In the genomic region with DNA sequence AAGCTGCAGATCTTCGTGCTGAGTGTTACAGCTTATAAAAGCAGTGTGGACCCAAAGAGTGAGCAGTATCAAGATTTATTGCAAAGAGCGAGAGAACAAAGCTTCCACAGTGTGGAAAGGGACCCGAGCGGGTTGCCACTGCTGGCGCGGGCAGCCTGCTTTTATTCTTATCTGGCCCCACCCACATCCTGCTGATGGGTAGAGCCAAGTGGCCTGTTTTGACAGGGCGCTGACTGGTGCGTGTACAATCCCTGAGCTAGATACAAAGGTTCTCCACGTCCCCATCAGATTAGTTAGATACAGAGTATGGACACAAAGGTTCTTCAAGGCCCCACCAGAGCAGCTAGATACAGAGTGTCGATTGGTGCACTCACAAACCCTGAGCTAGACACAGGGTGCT, we compare ENCODE assay signal across 8 cellular contexts. TPM values are rescaled to one million over a fixed set of nuclear protein-coding genes. Genes with fewer than 3 reads are reported as not detected.
DNase-seq lines count a peak whose midpoint lies in the region; ATAC-seq lines count a peak whose summit lies in the region.
"Not testable (repeated sequence)": the region's sequence is repeated elsewhere in the genome, so short reads cannot be mapped to it uniquely, and the experiment has no call there.

No MANE protein-coding gene starts in this region.

- CTCF ChIA-PET in activated CD4-positive, alpha-beta T cell treated with anti-CD3 and anti-CD28 coated beads for 36 hours (lab: Charles Lee): interaction anchor here (0.7 kb wide), 1 partner anchor 37 kb away, joined by 3 read pairs; no protein-coding TSS in a partner anchor
- CTCF ChIA-PET in naive thymus-derived CD4-positive, alpha-beta T cell (lab: Charles Lee): not testable (repeated sequence)

- not testable (repeated sequence) for H3K27me3 Mint-ChIP-seq in CD4-positive, CD25-positive, alpha-beta regulatory T cell; activated CD4-positive, alpha-beta T cell treated with anti-CD3 and anti-CD28 coated beads for 36 hours; activated T-cell treated with anti-CD3 and anti-CD28 coated beads, Interleukin-2, amount 50 U/mL, for 24 hours; activated naive CD8-positive, alpha-beta T cell; naive thymus-derived CD4-positive, alpha-beta T cell
- H3K27me3 Mint-ChIP-seq in stimulated activated memory B cell treated with anti-CD40 and anti-IgM and Interleukin-4, amounts not matched to agents 10 μg/mL and 1 μg/mL and 100 μg/mL, for 72 hours: peaks cover 19% of the 10 kb centered on the region

- H3K27ac ChIP-seq in CD4-positive, CD25-positive, alpha-beta regulatory T cell (ENCODE audit: insufficient read depth, low read length, poor library complexity, severe bottlenecking); naive thymus-derived CD4-positive, alpha-beta T cell (ENCODE audit: low read depth, low read length): not testable (repeated sequence)

- peak overlapping the region in 1 of 3 donors; percentile 84 for H3K27ac Mint-ChIP-seq in CD4-positive, CD25-positive, alpha-beta regulatory T cell
- not testable (repeated sequence) for H3K27ac Mint-ChIP-seq in activated CD4-positive, alpha-beta T cell treated with anti-CD3 and anti-CD28 coated beads for 36 hours; activated T-cell treated with anti-CD3 and anti-CD28 coated beads, Interleukin-2, amount 50 U/mL, for 24 hours; stimulated activated memory B cell treated with anti-CD40 and anti-IgM and Interleukin-4, amounts not matched to agents 10 μg/mL and 1 μg/mL and 100 μg/mL, for 72 hours
- H3K27ac Mint-ChIP-seq in activated naive CD8-positive, alpha-beta T cell: peak overlapping the region; percentile 34
- H3K27ac Mint-ChIP-seq in naive thymus-derived CD4-positive, alpha-beta T cell: peak overlapping the region in 8 of 9 donors; percentile 24 to 92 (median 76)

- not testable (repeated sequence) for H3K27me3 ChIP-seq in CD4-positive, CD25-positive, alpha-beta regulatory T cell (ENCODE audit: control insufficient read depth, insufficient read depth, low read length); naive thymus-derived CD4-positive, alpha-beta T cell (ENCODE audit: control insufficient read depth in 2 of 2, insufficient read depth in 2 of 2, low read length in 2 of 2)

- H3K4me1 Mint-ChIP-seq in CD4-positive, CD25-positive, alpha-beta regulatory T cell: peaks cover 0 to 12% (median 1%) of the 10 kb centered on the region in 4 donors
- H3K4me1 Mint-ChIP-seq in activated CD4-positive, alpha-beta T cell treated with anti-CD3 and anti-CD28 coated beads for 36 hours; activated T-cell treated with anti-CD3 and anti-CD28 coated beads, Interleukin-2, amount 50 U/mL, for 24 hours (ENCODE audit: low read depth); activated naive CD8-positive, alpha-beta T cell (ENCODE audit: low read depth); stimulated activated memory B cell treated with anti-CD40 and anti-IgM and Interleukin-4, amounts not matched to agents 10 μg/mL and 1 μg/mL and 100 μg/mL, for 72 hours: not testable (repeated sequence)
- peaks cover 0 to 14% (median 0%) of the 10 kb centered on the region in 7 donors for H3K4me1 Mint-ChIP-seq in naive thymus-derived CD4-positive, alpha-beta T cell

- H3K36me3 Mint-ChIP-seq in CD4-positive, CD25-positive, alpha-beta regulatory T cell; activated CD4-positive, alpha-beta T cell treated with anti-CD3 and anti-CD28 coated beads for 36 hours (ENCODE audit: low read depth); activated T-cell treated with anti-CD3 and anti-CD28 coated beads, Interleukin-2, amount 50 U/mL, for 24 hours (ENCODE audit: low read depth); activated naive CD8-positive, alpha-beta T cell; naive thymus-derived CD4-positive, alpha-beta T cell; stimulated activated memory B cell treated with anti-CD40 and anti-IgM and Interleukin-4, amounts not matched to agents 10 μg/mL and 1 μg/mL and 100 μg/mL, for 72 hours: not testable (repeated sequence)

- not testable (repeated sequence) for H3K4me1 ChIP-seq in CD4-positive, CD25-positive, alpha-beta regulatory T cell (ENCODE audit: control insufficient read depth, insufficient read depth, low read length, poor library complexity, severe bottlenecking); naive thymus-derived CD4-positive, alpha-beta T cell (ENCODE audit: control insufficient read depth in 2 of 2, insufficient read depth in 2 of 2, low read length in 2 of 2)

- not testable (repeated sequence) for H3K4me3 ChIP-seq in CD4-positive, CD25-positive, alpha-beta regulatory T cell (ENCODE audit: low read depth, low read length); naive thymus-derived CD4-positive, alpha-beta T cell (ENCODE audit: low read length)

- intact Hi-C loops in activated CD4-positive, alpha-beta T cell treated with anti-CD3 and anti-CD28 coated beads for 36 hours (cut with DNase I, micrococcal nuclease): not testable (repeated sequence)
- intact Hi-C loops in naive thymus-derived CD4-positive, alpha-beta T cell (cut with micrococcal nuclease): loop anchor here in 1 of 2 donors (1.0 kb wide), 1 partner anchor 15 kb away; a partner anchor contains a TSS

- POLR2A ChIA-PET in activated CD4-positive, alpha-beta T cell treated with anti-CD3 and anti-CD28 coated beads for 36 hours (lab: Charles Lee): not testable (repeated sequence)
- POLR2A ChIA-PET in naive thymus-derived CD4-positive, alpha-beta T cell (lab: Charles Lee): interaction anchor here (1.3 kb wide), 1 partner anchor 15 kb away, joined by 7 read pairs; no protein-coding TSS in a partner anchor

- not testable (repeated sequence) for H3K9me3 Mint-ChIP-seq in CD4-positive, CD25-positive, alpha-beta regulatory T cell; activated CD4-positive, alpha-beta T cell treated with anti-CD3 and anti-CD28 coated beads for 36 hours (ENCODE audit: low read depth); activated T-cell treated with anti-CD3 and anti-CD28 coated beads, Interleukin-2, amount 50 U/mL, for 24 hours; activated naive CD8-positive, alpha-beta T cell (ENCODE audit: low read depth); naive thymus-derived CD4-positive, alpha-beta T cell; stimulated activated memory B cell treated with anti-CD40 and anti-IgM and Interleukin-4, amounts not matched to agents 10 μg/mL and 1 μg/mL and 100 μg/mL, for 72 hours

- peak in 1 of 3 donors; percentile 26 for DNase-seq in CD4-positive, CD25-positive, alpha-beta regulatory T cell
- DNase-seq in NCI-H69 (lab: John Stamatoyannopoulos, UW) (peak; percentile 52), foreskin melanocyte (peak; percentile 12)
- DNase-seq in activated CD4-positive, alpha-beta T cell treated with anti-CD3 and anti-CD28 coated beads for 36 hours: not testable (repeated sequence)
- DNase-seq in activated T-cell treated with anti-CD3 and anti-CD28 coated beads, Interleukin-2, amount 50 U/mL, for 24 hours: peak; percentile 33
- peak in 3 of 9 donors; percentile 23 to 45 (median 38) for DNase-seq in naive thymus-derived CD4-positive, alpha-beta T cell

- H3K4me3 Mint-ChIP-seq in CD4-positive, CD25-positive, alpha-beta regulatory T cell: peak overlapping the region; percentile 36 to 97 (median 83)
- peak overlapping the region; percentile 25 for H3K4me3 Mint-ChIP-seq in activated CD4-positive, alpha-beta T cell treated with anti-CD3 and anti-CD28 coated beads for 36 hours
- H3K4me3 Mint-ChIP-seq in activated T-cell treated with anti-CD3 and anti-CD28 coated beads, Interleukin-2, amount 50 U/mL, for 24 hours: peak overlapping the region; percentile 56
- H3K4me3 Mint-ChIP-seq in activated naive CD8-positive, alpha-beta T cell: peak overlapping the region; percentile 67
- H3K4me3 Mint-ChIP-seq in naive thymus-derived CD4-positive, alpha-beta T cell: peak overlapping the region; percentile 52 to 94 (median 80)
- H3K4me3 Mint-ChIP-seq in stimulated activated memory B cell treated with anti-CD40 and anti-IgM and Interleukin-4, amounts not matched to agents 10 μg/mL and 1 μg/mL and 100 μg/mL, for 72 hours: peak overlapping the region; percentile 71

- not testable (repeated sequence) for H3K9me3 ChIP-seq in CD4-positive, CD25-positive, alpha-beta regulatory T cell (ENCODE audit: control insufficient read depth in 2 of 2, low read length in 2 of 2); naive thymus-derived CD4-positive, alpha-beta T cell (ENCODE audit: control insufficient read depth in 2 of 3, low read length in 3 of 3)

- not testable (repeated sequence) for ATAC-seq in CD4-positive, CD25-positive, alpha-beta regulatory T cell (ENCODE audit: low read depth in 2 of 2); activated CD4-positive, alpha-beta T cell treated with anti-CD3 and anti-CD28 coated beads for 36 hours; naive thymus-derived CD4-positive, alpha-beta T cell; stimulated activated memory B cell treated with anti-CD40 and anti-IgM and Interleukin-4, amounts not matched to agents 10 μg/mL and 1 μg/mL and 100 μg/mL, for 72 hours

- H3K36me3 ChIP-seq in CD4-positive, CD25-positive, alpha-beta regulatory T cell (ENCODE audit: control insufficient read depth, insufficient read depth, low read length); naive thymus-derived CD4-positive, alpha-beta T cell (ENCODE audit: control insufficient read depth in 2 of 3, insufficient read depth in 3 of 3, low read length in 3 of 3): not testable (repeated sequence)

RNA-seq across cellular contexts. Expression of a gene that starts 15.5 kb away (rescaled TPM):
- total RNA-seq in CD4-positive, CD25-positive, alpha-beta regulatory T cell: 49.4 TPM
- polyA plus RNA-seq in CD4-positive, CD25-positive, alpha-beta regulatory T cell: 100 to 1,000 TPM in 1 of 4 donors, 10 to 100 TPM in 3; 84.0 to 104 (median 94.1) TPM
- total RNA-seq in activated CD4-positive, alpha-beta T cell treated with anti-CD3 and anti-CD28 coated beads for 36 hours: 10 to 100 TPM; 54.8 to 61.7 TPM
- total RNA-seq in naive thymus-derived CD4-positive, alpha-beta T cell: 10 to 100 TPM; 46.8 to 83.5 (median 77.7) TPM
- polyA plus RNA-seq in naive thymus-derived CD4-positive, alpha-beta T cell: 10 to 100 TPM; 60.1 to 78.5 TPM

Comparison
In these comparisons a context has a peak if more than half of its experiments do, and no peak if none do; other contexts are left out.
1. H3K4me3 Mint-ChIP-seq: peak in every context shown above with its lines; median percentile 83 in CD4-positive, CD25-positive, alpha-beta regulatory T cell; 80 in naive thymus-derived CD4-positive, alpha-beta T cell; 71 in stimulated activated memory B cell treated with anti-CD40 and anti-IgM and Interleukin-4, amounts not matched to agents 10 μg/mL and 1 μg/mL and 100 μg/mL, for 72 hours; 67 in activated naive CD8-positive, alpha-beta T cell; 56 in activated T-cell treated with anti-CD3 and anti-CD28 coated beads, Interleukin-2, amount 50 U/mL, for 24 hours; 25 in activated CD4-positive, alpha-beta T cell treated with anti-CD3 and anti-CD28 coated beads for 36 hours.